In the genomic region with DNA sequence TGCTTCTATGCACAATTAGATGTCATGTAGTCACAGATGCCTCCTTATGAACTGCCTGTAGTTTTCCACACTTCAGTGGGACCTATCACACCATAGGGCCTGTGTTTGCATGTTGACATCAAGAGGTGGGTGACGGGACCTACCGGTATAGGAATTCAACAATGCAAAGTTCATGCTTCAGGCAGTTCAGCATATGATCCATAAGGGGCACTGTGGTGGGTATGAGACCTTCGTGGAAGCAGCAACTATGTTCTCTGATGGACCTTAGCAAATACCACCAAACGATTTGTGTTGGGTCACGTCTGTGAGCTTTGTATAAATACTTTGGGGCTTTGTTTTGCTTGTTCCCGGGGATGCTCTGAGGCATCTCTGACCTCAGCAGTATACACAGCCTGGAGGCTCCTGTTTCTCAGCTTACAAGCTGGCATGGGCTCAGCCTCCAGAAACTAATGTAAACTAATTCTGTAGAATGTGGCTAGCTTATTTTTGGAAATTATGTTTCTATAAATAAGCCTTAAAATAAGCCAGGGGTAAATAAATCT, we compare ENCODE assay signal across 19 cellular contexts.
DNase-seq lines count a peak whose midpoint lies in the region; ATAC-seq and TF ChIP-seq lines count a peak whose summit lies in the region.
"Had no signal": no experiment of that assay in that cellular context is flagged by ENCODE, and none has a peak within 500 bp of the region (broad histone marks: within the 10 kb centered on the region; RNA-seq: fewer than 3 reads in every experiment).

No MANE protein-coding gene starts in this region.

- H3K9me3 ChIP-seq in gastrocnemius medialis, result no peaks in the 10 kb centered on the region
- H3K9me3 ChIP-seq: upper lobe of right lung had no signal

- peaks cover 0 to 10% of the 10 kb centered on the region in 2 donors for H3K36me3 ChIP-seq in gastrocnemius medialis
- H3K36me3 ChIP-seq: upper lobe of right lung had no signal

- H3K27ac ChIP-seq in gastrocnemius medialis, result no peak overlapping the region
- H3K27ac ChIP-seq: skin epidermis, upper lobe of right lung had no signal

- peaks cover 3% of the 10 kb centered on the region for H3K27me3 Mint-ChIP-seq in nephron progenitor cell (ENCODE audit: low read depth, poor library complexity)
- H3K27me3 Mint-ChIP-seq: stimulated activated memory B cell treated with anti-CD40 and anti-IgM and Interleukin-4, amounts not matched to agents 10 μg/mL and 1 μg/mL and 100 μg/mL, for 72 hours had no signal

- H3K9me3 Mint-ChIP-seq in nephron progenitor cell, result no peaks in the 10 kb centered on the region
- H3K9me3 Mint-ChIP-seq: stimulated activated memory B cell treated with anti-CD40 and anti-IgM and Interleukin-4, amounts not matched to agents 10 μg/mL and 1 μg/mL and 100 μg/mL, for 72 hours had no signal

- peak overlapping the region; percentile 26 for H3K27ac Mint-ChIP-seq in nephron progenitor cell
- H3K27ac Mint-ChIP-seq: B cell; stimulated activated memory B cell treated with anti-CD40 and anti-IgM and Interleukin-4, amounts not matched to agents 10 μg/mL and 1 μg/mL and 100 μg/mL, for 72 hours had no signal

- H3K4me1 ChIP-seq in gastrocnemius medialis, result peaks cover 13% of the 10 kb centered on the region in 2 donors
- H3K4me1 ChIP-seq: upper lobe of right lung had no signal

- DNase-seq in EL (peak; percentile 1), NAMALWA (ENCODE audit: low spot score) (peak; percentile 10), dedifferentiated amniotic fluid mesenchymal stem cell (ENCODE audit: extremely low spot score) (peak; percentile 39), nephron progenitor cell (no peak), NCI-H2196 (lab: John Stamatoyannopoulos, UW; ENCODE audit: unreplicated experiment) (no peak), HuH-7 (ENCODE audit: low spot score) (no peak), gastrocnemius medialis (no peak)
- DNase-seq: activated CD4-positive, alpha-beta T cell treated with anti-CD3 and anti-CD28 coated beads for 1 hour; activated naive CD4-positive, alpha-beta T cell treated with anti-CD3 and anti-CD28 coated beads, Interleukin-2, amount 50 U/mL, for 16 hours; DMS153; NCI-H2171 treated with DMSO at 0.1 percent for 48 hours; NK-92 treated with Interleukin-12 subunit alpha and Interleukin-12 subunit beta, amount 100 ng/mL, for 24 hours; Right ventricle myocardium superior; T-helper 2 cell; upper lobe of right lung had no signal

- H3K4me3 Mint-ChIP-seq in nephron progenitor cell, result no peak overlapping the region
- H3K4me3 Mint-ChIP-seq: B cell; stimulated activated memory B cell treated with anti-CD40 and anti-IgM and Interleukin-4, amounts not matched to agents 10 μg/mL and 1 μg/mL and 100 μg/mL, for 72 hours had no signal

- TF ChIP-seq CTCF in nephron progenitor cell (IDR thresholded peaks at IDR 0.05) (no peak), gastrocnemius medialis (IDR thresholded peaks at IDR 0.05 in 4 of 5, conservative IDR thresholded peaks at IDR 0.05 in 1 of 5) (no peak)

- in situ Hi-C loops in gastrocnemius medialis (cut with MboI; ENCODE audit: low sequenced_read_pairs in 4 of 4), result no loop called here

- no peak for ATAC-seq in HG02870 (IDR thresholded peaks at IDR 0.05; ENCODE audit: unreplicated experiment)
- ATAC-seq in gastrocnemius medialis, result no peak
- ATAC-seq: stimulated activated memory B cell treated with anti-CD40 and anti-IgM and Interleukin-4, amounts not matched to agents 10 μg/mL and 1 μg/mL and 100 μg/mL, for 72 hours; upper lobe of right lung had no signal

- no peak for TF ChIP-seq POLR2A in gastrocnemius medialis (IDR thresholded peaks at IDR 0.05)

- intact Hi-C loops in gastrocnemius medialis (cut with DNase I; ENCODE audit: low total_unique reads), result no loop called here

- H3K27me3 ChIP-seq in gastrocnemius medialis, result no peaks in the 10 kb centered on the region
- H3K27me3 ChIP-seq: upper lobe of right lung had no signal

- no peak overlapping the region for H3K4me3 ChIP-seq in gastrocnemius medialis
- H3K4me3 ChIP-seq: skin epidermis, upper lobe of right lung had no signal

- H3K36me3 Mint-ChIP-seq in nephron progenitor cell (ENCODE audit: low read depth), result no peaks in the 10 kb centered on the region
- H3K36me3 Mint-ChIP-seq: stimulated activated memory B cell treated with anti-CD40 and anti-IgM and Interleukin-4, amounts not matched to agents 10 μg/mL and 1 μg/mL and 100 μg/mL, for 72 hours had no signal

- H3K4me1 Mint-ChIP-seq in nephron progenitor cell, result peaks cover 31% of the 10 kb centered on the region
- H3K4me1 Mint-ChIP-seq: B cell; stimulated activated memory B cell treated with anti-CD40 and anti-IgM and Interleukin-4, amounts not matched to agents 10 μg/mL and 1 μg/mL and 100 μg/mL, for 72 hours had no signal

Comparison
In these comparisons a context has a peak if more than half of its experiments do, and no peak if none do; other contexts are left out.
1. DNase-seq: peak in EL (single experiment), NAMALWA (single experiment) and dedifferentiated amniotic fluid mesenchymal stem cell (single experiment); none in nephron progenitor cell (single experiment), NCI-H2196 (single experiment), HuH-7 (single experiment) and gastrocnemius medialis (0 of 2).